Comparison of ENCODE assay signal across 8 cellular contexts in genomic region chr7:76106130-76106529, GRCh38. TPM values are rescaled to one million over a fixed set of nuclear protein-coding genes. Genes with fewer than 3 reads are reported as not detected.
DNase-seq lines count a peak whose midpoint lies in the region; ATAC-seq, FAIRE-seq and TF ChIP-seq lines count a peak whose summit lies in the region.
"Not testable (repeated sequence)": the region's sequence is repeated elsewhere in the genome, so short reads cannot be mapped to it uniquely, and the experiment has no call there.

No MANE protein-coding gene starts in this region.

- peak overlapping the region; percentile 85 to 90 for H3K27ac ChIP-seq in A549
- peak overlapping the region; percentile 98 for H3K27ac ChIP-seq in VCaP
- not testable (repeated sequence) for H3K27ac ChIP-seq in foreskin keratinocyte

- TF ChIP-seq EP300 in A549 (IDR thresholded peaks at IDR 0.05), result peak; percentile 48 to 65; a peak in 2 of 5 replicates

- CTCF ChIA-PET in A549 (lab: Yijun Ruan, JAX), result interaction anchor here (1.0 to 3.1 kb wide), 4 partner anchors 18 to 37 kb away, joined by 3 to 12 read pairs (median 4); no protein-coding TSS in a partner anchor

- not testable (repeated sequence) for TF ChIP-seq POLR2A in A549 (IDR thresholded peaks at IDR 0.05; ENCODE audit: low read length)

- not testable (repeated sequence) for H3K27me3 ChIP-seq in bronchial epithelial cell (ENCODE audit: control insufficient read depth, insufficient read depth, low read length); foreskin keratinocyte

- ATAC-seq in A549 (peak; percentile 38 to 64), foreskin keratinocyte (peak; percentile 82), mucosa of descending colon (peak; percentile 15)

- 16% methylated on average over 6 of the region's 6 CpGs for WGBS in A549 (ENCODE audit: missing lambda C conversion rate)

- intact Hi-C loops in mucosa of descending colon (cut with DNase I, micrococcal nuclease), result not testable (repeated sequence)

- H3K4me2 ChIP-seq in A549, result peak overlapping the region; percentile 84

- DNase-seq in A549 (ENCODE audit: low read depth in 1 of 2, low spot score in 1 of 2) (peak; percentile 25 to 87), DMS53 treated with DMSO at 0.1 percent for 48 hours (lab: John Stamatoyannopoulos, UW; ENCODE audit: unreplicated experiment) (peak; percentile 92), M059J (ENCODE audit: low read depth) (peak; percentile 27), RCC 7860 (ENCODE audit: low spot score) (peak; percentile 27), bronchial epithelial cell (ENCODE audit: low read depth) (peak; percentile 95), foreskin keratinocyte (peak; percentile 57 to 67)
- DNase-seq in mucosa of descending colon, result not testable (repeated sequence)

- FAIRE-seq in A549 (lab: Jason Lieb, UNC); RCC 7860 (lab: Jason Lieb, UNC); bronchial epithelial cell (lab: Jason Lieb, UNC): not testable (repeated sequence)

- TF ChIP-seq RAD21 in A549 (conservative IDR thresholded peaks at IDR 0.05 in 1 of 2, IDR thresholded peaks at IDR 0.05 in 1 of 2), result not testable (repeated sequence)

- not testable (repeated sequence) for TF ChIP-seq CTCF in A549 (IDR thresholded peaks at IDR 0.05); VCaP (conservative IDR thresholded peaks at IDR 0.05); bronchial epithelial cell (IDR thresholded peaks at IDR 0.05; ENCODE audit: insufficient read depth, low read length, severe bottlenecking); foreskin keratinocyte (conservative IDR thresholded peaks at IDR 0.05); mucosa of descending colon (IDR thresholded peaks at IDR 0.05)

- H3K36me3 ChIP-seq in bronchial epithelial cell (ENCODE audit: control insufficient read depth, insufficient read depth, low read length); mucosa of descending colon (ENCODE audit: low read depth): not testable (repeated sequence)

- H3K4me1 ChIP-seq in A549 (peaks cover 61% of the 10 kb centered on the region), foreskin keratinocyte (peaks cover 12% of the 10 kb centered on the region), mucosa of descending colon (ENCODE audit: low read depth) (peaks cover 22% of the 10 kb centered on the region)

- POLR2A ChIA-PET in A549 (lab: Yijun Ruan, JAX), result interaction anchor here (1.1 kb wide), 1 partner anchor 58 kb away, joined by 3 read pairs; the partner anchor contains the start of genes MDH2 and STYXL1

- not testable (repeated sequence) for H3K4me3 ChIP-seq in A549; bronchial epithelial cell (ENCODE audit: low read depth, low read length); mucosa of descending colon

- not testable (repeated sequence) for H3K9me3 ChIP-seq in A549, mucosa of descending colon

TF ChIP-seq in A549, 52 proteins besides CTCF, POLR2A, EP300 and RAD21:
- peak; percentile 83 for TF ChIP-seq MAX (IDR thresholded peaks at IDR 0.05)
- 0 out of 3 replicates have a peak, but pooled peaks have one; percentile 15 for TF ChIP-seq SMC3 (IDR thresholded peaks at IDR 0.05)
- peak; percentile 78; the same call in 1 of the 2 replicates for TF ChIP-seq GATA3 (IDR thresholded peaks at IDR 0.05; ENCODE audit: borderline replicate concordance)
- peak in 1 of 2 experiments; percentile 12; a peak in 1 of 4 replicates for TF ChIP-seq CEBPB (IDR thresholded peaks at IDR 0.05)
- peak; percentile 51 to 61; a peak in 2 of 5 replicates for TF ChIP-seq JUN (IDR thresholded peaks at IDR 0.05)
- peak; percentile 87 for TF ChIP-seq FOSL2 (IDR thresholded peaks at IDR 0.05)
- TF ChIP-seq FOSL2 (CRISPR knock-in tag; IDR thresholded peaks at IDR 0.05), result peak; percentile 95
- TF ChIP-seq BHLHE40 (IDR thresholded peaks at IDR 0.05; ENCODE audit: low read depth, low read length), result peak; percentile 11; the same call in 1 of the 2 replicates
- 0 out of 2 replicates have a peak, but pooled peaks have one; percentile 16 for TF ChIP-seq KDM1A (IDR thresholded peaks at IDR 0.05; ENCODE audit: low read depth)
- TF ChIP-seq, protein P1, sequence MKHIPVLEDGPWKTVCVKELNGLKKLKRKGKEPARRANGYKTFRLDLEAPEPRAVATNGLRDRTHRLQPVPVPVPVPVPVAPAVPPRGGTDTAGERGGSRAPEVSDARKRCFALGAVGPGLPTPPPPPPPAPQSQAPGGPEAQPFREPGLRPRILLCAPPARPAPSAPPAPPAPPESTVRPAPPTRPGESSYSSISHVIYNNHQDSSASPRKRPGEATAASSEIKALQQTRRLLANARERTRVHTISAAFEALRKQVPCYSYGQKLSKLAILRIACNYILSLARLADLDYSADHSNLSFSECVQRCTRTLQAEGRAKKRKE (CRISPR knock-in tag; IDR thresholded peaks at IDR 0.05; ENCODE audit: low read depth), result peak; percentile 71; the same call in 1 of the 2 replicates
- peak; percentile 88 for TF ChIP-seq JUNB (IDR thresholded peaks at IDR 0.05)
- TF ChIP-seq, protein P2, sequence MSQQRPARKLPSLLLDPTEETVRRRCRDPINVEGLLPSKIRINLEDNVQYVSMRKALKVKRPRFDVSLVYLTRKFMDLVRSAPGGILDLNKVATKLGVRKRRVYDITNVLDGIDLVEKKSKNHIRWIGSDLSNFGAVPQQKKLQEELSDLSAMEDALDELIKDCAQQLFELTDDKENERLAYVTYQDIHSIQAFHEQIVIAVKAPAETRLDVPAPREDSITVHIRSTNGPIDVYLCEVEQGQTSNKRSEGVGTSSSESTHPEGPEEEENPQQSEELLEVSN (IDR thresholded peaks at IDR 0.05; ENCODE audit: borderline replicate concordance, low read depth), result peak; percentile 25; the same call in 1 of the 2 replicates

RNA-seq across cellular contexts. Expression of gene MDH2, which starts 58.2 kb away (rescaled TPM):
- polyA plus RNA-seq in A549 (2011; rRNA removed), result 164 and 190 TPM in 2 replicates
- 318 and 333 TPM in 2 replicates for polyA plus RNA-seq in A549 (2012; cell fraction: cytosol; rRNA removed)
- polyA plus RNA-seq in A549 (2012; cell fraction: nucleus; rRNA removed), result 328 and 364 TPM in 2 replicates
- 223 to 236 TPM (median 226 TPM) in 3 replicates for polyA plus RNA-seq in A549 (2017; fragmentation: RNase III; extraction: RNeasy Plus Mini Kit Qiagen cat#74134 plus additional on column Dnase treatment)
- polyA minus RNA-seq in A549 (2011; rRNA and poly(A)+ RNA removed), result 418 and 525 TPM in 2 replicates
- 90.7 and 117 TPM in 2 replicates for total RNA-seq in M059J (2014; rRNA removed; shearing (Covaris generic))
- total RNA-seq in bronchial epithelial cell, result 45.0 and 52.4 TPM in 2 replicates
- total RNA-seq in foreskin keratinocyte, result 131 and 147 TPM in 2 replicates
- polyA plus RNA-seq in foreskin keratinocyte, result 237 and 266 TPM in 2 replicates
- 100 to 1,000 TPM; 170 to 280 (median 246) TPM for total RNA-seq in mucosa of descending colon

RNA-seq across cellular contexts. Expression of gene STYXL1, which starts 58.3 kb away (rescaled TPM):
- polyA plus RNA-seq in A549 (2011; rRNA removed) (73.8 and 76.8 TPM in 2 replicates), A549 (2017; fragmentation: RNase III; extraction: RNeasy Plus Mini Kit Qiagen cat#74134 plus additional on column Dnase treatment) (36.0 to 39.9 TPM (median 39.1 TPM) in 3 replicates), foreskin keratinocyte (54.2 and 61.4 TPM in 2 replicates)
- 40.4 and 43.5 TPM in 2 replicates for polyA plus RNA-seq in A549 (2012; cell fraction: cytosol; rRNA removed)
- polyA plus RNA-seq in A549 (2012; cell fraction: nucleus; rRNA removed), result 28.7 and 47.4 TPM in 2 replicates
- polyA minus RNA-seq in A549 (2011; rRNA and poly(A)+ RNA removed), result 23.3 and 32.1 TPM in 2 replicates
- 69.8 and 77.7 TPM in 2 replicates for total RNA-seq in M059J (2014; rRNA removed; shearing (Covaris generic))
- total RNA-seq in bronchial epithelial cell (47.7 and 68.9 TPM in 2 replicates), foreskin keratinocyte (37.8 and 51.5 TPM in 2 replicates), mucosa of descending colon (10 to 100 TPM; 31.1 to 36.0 (median 33.7) TPM)

Comparison
In these comparisons a context has a peak if more than half of its experiments do, and no peak if none do; other contexts are left out.
1. ATAC-seq: peak in every context shown above with its lines; median percentile 82 in foreskin keratinocyte; 51 in A549; 15 in mucosa of descending colon.